In the genomic region with DNA sequence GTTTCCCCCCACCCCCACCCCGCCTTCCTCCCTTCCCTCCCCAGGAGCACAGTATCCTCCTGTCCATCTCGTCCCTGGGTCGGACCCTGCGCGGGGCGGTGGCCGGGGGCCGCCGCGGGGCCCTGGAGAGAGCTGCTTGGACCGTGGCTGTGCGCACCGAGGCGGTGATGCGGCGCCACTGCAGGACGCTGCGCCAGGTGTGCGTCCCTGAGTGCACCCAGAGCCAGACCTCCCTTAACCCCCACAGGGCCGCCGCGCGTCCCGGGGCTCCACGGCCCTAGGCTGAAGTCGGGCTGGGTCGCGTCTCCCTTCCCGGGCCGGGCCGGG, we compare ENCODE assay signal across 8 cellular contexts. TPM values are rescaled to one million over a fixed set of nuclear protein-coding genes. Genes with fewer than 3 reads are reported as not detected.
A peak's percentile ranks its signal among the peaks of the same experiment; 100 is the strongest.
DNase-seq lines count a peak whose midpoint lies in the region; ATAC-seq and TF ChIP-seq lines count a peak whose summit lies in the region.

No MANE protein-coding gene starts in this region.

- peaks cover 18% of the 10 kb centered on the region for H3K36me3 ChIP-seq in OCI-LY1 (ENCODE audit: insufficient read depth, low read length)
- H3K36me3 ChIP-seq in iPS-15b (ENCODE audit: control insufficient read depth, insufficient read depth, low read length), result peaks cover 9% of the 10 kb centered on the region

- H3K4me3 Mint-ChIP-seq in immature natural killer cell, result no peak overlapping the region

- ATAC-seq in GM18502 (IDR thresholded peaks at IDR 0.05; ENCODE audit: poor library complexity, unreplicated experiment), result peak; percentile 43
- ATAC-seq in GM21825 (IDR thresholded peaks at IDR 0.05; ENCODE audit: unreplicated experiment), result peak; percentile 18
- no peak for ATAC-seq in GM18873 (IDR thresholded peaks at IDR 0.05; ENCODE audit: low FRiP score, unreplicated experiment)

- H3K4me3 ChIP-seq in OCI-LY1 (ENCODE audit: low read depth, low read length, poor library complexity, severe bottlenecking), result peak overlapping the region; percentile 57
- H3K4me3 ChIP-seq in iPS-15b (ENCODE audit: low read depth, low read length), result peak overlapping the region; percentile 58

- H3K27ac ChIP-seq in OCI-LY1 (ENCODE audit: low read depth, low read length, poor library complexity, severe bottlenecking), result no peak overlapping the region

- no peaks in the 10 kb centered on the region for H3K9me3 ChIP-seq in OCI-LY1 (ENCODE audit: low read length)
- H3K9me3 ChIP-seq in iPS-15b (ENCODE audit: control insufficient read depth, insufficient read depth, low read length), result no peaks in the 10 kb centered on the region

- H3K36me3 Mint-ChIP-seq in immature natural killer cell, result no peaks in the 10 kb centered on the region

- no peaks in the 10 kb centered on the region for H3K79me2 ChIP-seq in OCI-LY1 (ENCODE audit: insufficient read depth, low read length)

- H3K4me1 Mint-ChIP-seq in immature natural killer cell, result peaks cover 0 to 13% of the 10 kb centered on the region in 2 donors

- H3K9me3 Mint-ChIP-seq in immature natural killer cell, result no peaks in the 10 kb centered on the region

- no peak overlapping the region for H3K27ac Mint-ChIP-seq in immature natural killer cell

- DNase-seq in immature natural killer cell (no peak), DMS153 (lab: John Stamatoyannopoulos, UW) (no peak), iPS-NIHi7 (ENCODE audit: extremely low spot score) (no peak)

- TF ChIP-seq CTCF in OCI-LY1 (IDR thresholded peaks at IDR 0.05; ENCODE audit: low read length), result no peak

- H3K4me1 ChIP-seq in OCI-LY1 (ENCODE audit: insufficient read depth, low read length, severe bottlenecking), result peaks cover 22% of the 10 kb centered on the region
- no peaks in the 10 kb centered on the region for H3K4me1 ChIP-seq in iPS-15b (ENCODE audit: control insufficient read depth, insufficient read depth, low read length)

- H3K9ac ChIP-seq in OCI-LY1 (ENCODE audit: low read length) (no peak overlapping the region), iPS-15b (ENCODE audit: low read depth, low read length) (no peak overlapping the region)

- H4K20me1 ChIP-seq in OCI-LY1 (ENCODE audit: insufficient read depth, low read length), result no peaks in the 10 kb centered on the region

- H3K27me3 Mint-ChIP-seq in immature natural killer cell (ENCODE audit: low read depth in 3 of 3), result peaks cover 3 to 10% (median 7%) of the 10 kb centered on the region in 3 donors

- no peaks in the 10 kb centered on the region for H3K9me2 ChIP-seq in OCI-LY1 (ENCODE audit: low read depth, low read length)

- H2AFZ ChIP-seq in OCI-LY1 (ENCODE audit: low read length), result no peak overlapping the region

- H3K27me3 ChIP-seq in OCI-LY1 (ENCODE audit: insufficient read depth, low read length), result 0 out of 2 replicates have a peak, but pooled peaks cover 6% of the 10 kb centered on the region
- H3K27me3 ChIP-seq in iPS-15b (ENCODE audit: control insufficient read depth, insufficient read depth, low read length), result peaks cover 35% of the 10 kb centered on the region

- no peaks in the 10 kb centered on the region for H3F3A ChIP-seq in OCI-LY1 (ENCODE audit: insufficient read depth, low read length)

- peak overlapping the region; percentile 76 for H3K4me2 ChIP-seq in OCI-LY1 (ENCODE audit: low read length)

RNA-seq across cellular contexts. Expression of a gene that starts 2.2 kb away (rescaled TPM):
- polyA plus RNA-seq in immature natural killer cell, result not detected

RNA-seq across cellular contexts. Expression of a gene that starts 11.2 kb away (rescaled TPM):
- not detected for polyA plus RNA-seq in immature natural killer cell

RNA-seq across cellular contexts. Expression of a gene that starts 24.8 kb away (rescaled TPM):
- 10 to 100 TPM; 18.9 to 26.6 (median 24.1) TPM for polyA plus RNA-seq in immature natural killer cell

RNA-seq across cellular contexts. Expression of a gene that starts 41.1 kb away (rescaled TPM):
- 100 to 1,000 TPM; 124 to 171 (median 132) TPM for polyA plus RNA-seq in immature natural killer cell

RNA-seq across cellular contexts. Expression of a gene that starts 41.7 kb away (rescaled TPM):
- 1 to 10 TPM in 1 of 3 donors, under 1 TPM in 2; 0.48 to 1.3 (median 0.73) TPM for polyA plus RNA-seq in immature natural killer cell
